In the genomic region with DNA sequence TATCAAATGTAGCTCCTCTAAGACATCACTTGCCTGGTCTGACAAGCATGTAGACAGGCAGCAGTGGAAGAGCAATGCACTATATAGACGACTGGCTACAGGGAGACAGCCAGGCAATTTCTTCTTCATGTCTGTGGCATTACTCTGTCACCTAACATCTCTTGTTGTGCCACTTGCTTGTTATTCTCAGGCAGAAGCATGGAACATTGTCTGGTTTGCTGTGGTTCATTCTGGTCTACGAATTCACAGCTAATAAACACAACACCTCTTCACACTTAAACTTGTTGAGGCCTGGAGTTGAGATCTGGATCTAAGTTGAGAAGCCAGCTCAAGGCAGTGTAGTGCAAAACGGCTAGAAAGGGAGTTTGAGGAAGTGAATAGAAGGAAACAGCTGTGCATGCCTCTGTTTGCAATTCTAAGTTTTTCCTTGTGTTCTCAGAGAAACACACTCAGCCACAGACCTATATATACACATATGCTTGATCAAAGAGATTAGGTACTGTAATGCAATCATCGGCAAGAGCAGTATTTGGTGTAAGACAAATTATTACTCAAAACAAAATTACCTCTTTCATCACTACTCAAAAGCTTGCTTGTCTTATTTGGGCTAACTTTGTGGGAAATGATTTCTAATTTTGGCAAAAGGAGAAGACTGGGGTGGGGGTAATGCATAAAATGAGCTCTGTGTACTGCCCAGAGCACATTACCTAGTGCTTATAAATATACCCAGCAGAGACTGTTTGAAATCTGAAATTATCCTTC, we compare ENCODE assay signal across 9 cellular contexts.
DNase-seq lines count a peak whose midpoint lies in the region; ATAC-seq and TF ChIP-seq lines count a peak whose summit lies in the region.
"Had no signal": no experiment of that assay in that cellular context is flagged by ENCODE, and none has a peak within 500 bp of the region (broad histone marks: within the 10 kb centered on the region; RNA-seq: fewer than 3 reads in every experiment).

No MANE protein-coding gene starts in this region.

- TF ChIP-seq POLR2A in NB4 (IDR thresholded peaks at IDR 0.05; ENCODE audit: extremely low read depth, insufficient read length) = no peak

- DNase-seq in NB4 (ENCODE audit: low read depth) (peak; percentile 80), dermis blood vessel endothelial cell (peak; percentile 67), CD1c-positive myeloid dendritic cell (ENCODE audit: extremely low spot score) (no peak)
- no peak for DNase-seq in stimulated activated naive B cell treated with anti-CD40 and anti-IgM and Interleukin-4, amounts not matched to agents 10 μg/mL and 1 μg/mL and 100 μg/mL, for 72 hours
- no peak for DNase-seq in activated CD4-positive, alpha-beta T cell treated with anti-CD3 and anti-CD28 coated beads for 48 hours
- no peak for DNase-seq in activated CD4-positive, alpha-beta T cell treated with anti-CD3 and anti-CD28 coated beads, Interleukin-2, amount 50 U/mL, for 1 hour

- H3K9me3 Mint-ChIP-seq in stimulated activated naive B cell treated with anti-CD40 and anti-IgM and Interleukin-4, amounts not matched to agents 10 μg/mL and 1 μg/mL and 100 μg/mL, for 72 hours = no peaks in the 10 kb centered on the region

- no peak overlapping the region for H3K4me3 ChIP-seq in NB4 (ENCODE audit: low read depth, low read length)
- H3K4me3 ChIP-seq: SJSA1 had no signal

- ATAC-seq in GM18517 (IDR thresholded peaks at IDR 0.05; ENCODE audit: unreplicated experiment) = peak; percentile 90
- ATAC-seq in HG02588 (IDR thresholded peaks at IDR 0.05; ENCODE audit: unreplicated experiment) = peak; percentile 78
- ATAC-seq in stimulated activated naive B cell treated with anti-CD40 and anti-IgM and Interleukin-4, amounts not matched to agents 10 μg/mL and 1 μg/mL and 100 μg/mL, for 72 hours (replicated peaks) = peak; percentile 82 to 86

- no peaks in the 10 kb centered on the region for H3K27me3 Mint-ChIP-seq in stimulated activated naive B cell treated with anti-CD40 and anti-IgM and Interleukin-4, amounts not matched to agents 10 μg/mL and 1 μg/mL and 100 μg/mL, for 72 hours

- H3K4me3 Mint-ChIP-seq in stimulated activated naive B cell treated with anti-CD40 and anti-IgM and Interleukin-4, amounts not matched to agents 10 μg/mL and 1 μg/mL and 100 μg/mL, for 72 hours = peak overlapping the region; percentile 33 to 38

- peak overlapping the region; percentile 86 for H3K27ac Mint-ChIP-seq in stimulated activated naive B cell treated with anti-CD40 and anti-IgM and Interleukin-4, amounts not matched to agents 10 μg/mL and 1 μg/mL and 100 μg/mL, for 72 hours

- TF ChIP-seq CTCF in NB4 (IDR thresholded peaks at IDR 0.05; ENCODE audit: low read depth, low read length) = no peak

- H3K36me3 Mint-ChIP-seq in stimulated activated naive B cell treated with anti-CD40 and anti-IgM and Interleukin-4, amounts not matched to agents 10 μg/mL and 1 μg/mL and 100 μg/mL, for 72 hours = peaks cover 4 to 15% of the 10 kb centered on the region in 2 donors

- H3K4me1 Mint-ChIP-seq in stimulated activated naive B cell treated with anti-CD40 and anti-IgM and Interleukin-4, amounts not matched to agents 10 μg/mL and 1 μg/mL and 100 μg/mL, for 72 hours = peaks cover 28 to 44% of the 10 kb centered on the region in 2 donors

Comparison
In these comparisons a context has a peak if more than half of its experiments do, and no peak if none do; other contexts are left out.
1. DNase-seq: peak in NB4 (single experiment) and dermis blood vessel endothelial cell (single experiment); none in stimulated activated naive B cell treated with anti-CD40 and anti-IgM and Interleukin-4, amounts not matched to agents 10 μg/mL and 1 μg/mL and 100 μg/mL, for 72 hours (single experiment), activated CD4-positive, alpha-beta T cell treated with anti-CD3 and anti-CD28 coated beads for 48 hours (single experiment), activated CD4-positive, alpha-beta T cell treated with anti-CD3 and anti-CD28 coated beads, Interleukin-2, amount 50 U/mL, for 1 hour (single experiment) and CD1c-positive myeloid dendritic cell (single experiment).
2. Peak in every context shown above with its lines, with median percentiles within 50 percentile points of each other: ATAC-seq.